8 cellular contexts compared by ENCODE assay signal in genomic region chrX:49100704-49101628, GRCh38. TPM values are rescaled to one million over a fixed set of nuclear protein-coding genes. Genes with fewer than 3 reads are reported as not detected.
DNase-seq lines count a peak whose midpoint lies in the region; ATAC-seq and TF ChIP-seq lines count a peak whose summit lies in the region.

No MANE protein-coding gene starts in this region.

- no peak for TF ChIP-seq CTCF in DND-41 (IDR thresholded peaks at IDR 0.05; ENCODE audit: borderline replicate concordance, extremely low read depth, low read length, poor library complexity, severe bottlenecking)
- TF ChIP-seq CTCF in Peyer's patch (IDR thresholded peaks at IDR 0.05), result no peak
- no peak for TF ChIP-seq CTCF in fibroblast of lung (conservative IDR thresholded peaks at IDR 0.05 in 1 of 2, IDR thresholded peaks at IDR 0.05 in 1 of 2; ENCODE audit: low read depth in 1 of 2, low read length in 2 of 2)

- peak overlapping the region; percentile 83 for H2AFZ ChIP-seq in DND-41 (ENCODE audit: low read depth, low read length)
- H2AFZ ChIP-seq in fibroblast of lung (ENCODE audit: low read length), result peak overlapping the region; percentile 75

- H3K79me2 ChIP-seq in DND-41 (ENCODE audit: insufficient read depth, low read length), result peaks cover 23% of the 10 kb centered on the region
- H3K79me2 ChIP-seq in fibroblast of lung (ENCODE audit: control insufficient read depth, insufficient read depth, low read length), result no peaks in the 10 kb centered on the region

- peak overlapping the region; percentile 84 to 98 (median 96) for H3K27ac Mint-ChIP-seq in naive B cell
- H3K27ac Mint-ChIP-seq in stimulated activated effector memory CD8-positive, alpha-beta T cell treated with anti-CD3 and anti-CD28 coated beads, Interleukin-12 subunit alpha, Interleukin-12 subunit beta, amount 100 ng/mL, for 72 hours, result peak overlapping the region; percentile 83

- H3K9me3 Mint-ChIP-seq in naive B cell, result no peaks in the 10 kb centered on the region
- no peaks in the 10 kb centered on the region for H3K9me3 Mint-ChIP-seq in stimulated activated effector memory CD8-positive, alpha-beta T cell treated with anti-CD3 and anti-CD28 coated beads, Interleukin-12 subunit alpha, Interleukin-12 subunit beta, amount 100 ng/mL, for 72 hours

- H3K4me2 ChIP-seq in DND-41 (ENCODE audit: insufficient read depth, low read length) (peak overlapping the region; percentile 91), fibroblast of lung (ENCODE audit: extremely low read depth, insufficient read depth, low read length) (peak overlapping the region; percentile 75)

- TF ChIP-seq POLR2A in Peyer's patch (IDR thresholded peaks at IDR 0.05), result peak; percentile 54 to 60

- H3K9ac ChIP-seq in DND-41 (ENCODE audit: low read depth, low read length) (peak overlapping the region; percentile 87), fibroblast of lung (ENCODE audit: insufficient read depth, low read length) (peak overlapping the region; percentile 25)

- H3K27me3 Mint-ChIP-seq in naive B cell, result no peaks in the 10 kb centered on the region

- H3K27ac ChIP-seq in DND-41 (ENCODE audit: low read length) (peak overlapping the region; percentile 93), KOPT-K1 (ENCODE audit: low read depth, low read length, poor library complexity, severe bottlenecking) (peak overlapping the region; percentile 63), Peyer's patch (peak overlapping the region; percentile 74 to 86 (median 81)), fibroblast of lung (ENCODE audit: insufficient read depth, low read length) (peak overlapping the region; percentile 14)

- H3K4me3 ChIP-seq in DND-41 (ENCODE audit: low read depth in 1 of 2, low read length in 2 of 2) (peak overlapping the region; percentile 37 to 90; a peak in 3 of 4 replicates), Peyer's patch (peak overlapping the region; percentile 47 to 64 (median 56)), fibroblast of lung (replicated peaks in 1 of 4; ENCODE audit: control extremely low read depth in 1 of 4, insufficient read depth in 1 of 4, low read depth in 3 of 4, low read length in 4 of 4) (peak overlapping the region; percentile 42 to 65 (median 58))

- peak overlapping the region; percentile 79 to 95 (median 92) for H3K4me3 Mint-ChIP-seq in naive B cell
- H3K4me3 Mint-ChIP-seq in stimulated activated effector memory CD8-positive, alpha-beta T cell treated with anti-CD3 and anti-CD28 coated beads, Interleukin-12 subunit alpha, Interleukin-12 subunit beta, amount 100 ng/mL, for 72 hours, result peak overlapping the region; percentile 77

- H3K36me3 Mint-ChIP-seq in naive B cell, result no peaks in the 10 kb centered on the region
- H3K36me3 Mint-ChIP-seq in stimulated activated effector memory CD8-positive, alpha-beta T cell treated with anti-CD3 and anti-CD28 coated beads, Interleukin-12 subunit alpha, Interleukin-12 subunit beta, amount 100 ng/mL, for 72 hours, result peaks cover 18% of the 10 kb centered on the region

- H3K4me1 ChIP-seq in DND-41 (ENCODE audit: insufficient read depth, low read length), result peaks cover 25% of the 10 kb centered on the region
- H3K4me1 ChIP-seq in Peyer's patch, result peaks cover 0 to 4% (median 0%) of the 10 kb centered on the region in 4 donors
- H3K4me1 ChIP-seq in fibroblast of lung (ENCODE audit: control insufficient read depth, extremely low read depth, insufficient read depth, low read length), result no peaks in the 10 kb centered on the region

- H4K20me1 ChIP-seq in DND-41 (ENCODE audit: insufficient read depth, low read length) (no peaks in the 10 kb centered on the region), fibroblast of lung (ENCODE audit: control insufficient read depth, extremely low read depth, insufficient read depth, low read length) (no peaks in the 10 kb centered on the region)

- DNase-seq in DND-41 (peak; percentile 92), Peyer's patch (peak; percentile 87 to 95 (median 92)), activated T-helper 1 cell treated with Interleukin-2 at 50 U/mL for 16 hours (ENCODE audit: low read depth) (peak; percentile 80), fibroblast of lung (ENCODE audit: low read depth in 2 of 2) (peak; percentile 88 to 90), naive B cell (peak; percentile 89)
- DNase-seq in stimulated activated effector memory CD8-positive, alpha-beta T cell treated with anti-CD3 and anti-CD28 coated beads, Interleukin-12 subunit alpha, Interleukin-12 subunit beta, amount 100 ng/mL, for 72 hours (ENCODE audit: low spot score in 2 of 2), result peak; percentile 69 to 90

- peaks cover 0 to 18% (median 11%) of the 10 kb centered on the region in 3 donors for H3K4me1 Mint-ChIP-seq in naive B cell
- peaks cover 8% of the 10 kb centered on the region for H3K4me1 Mint-ChIP-seq in stimulated activated effector memory CD8-positive, alpha-beta T cell treated with anti-CD3 and anti-CD28 coated beads, Interleukin-12 subunit alpha, Interleukin-12 subunit beta, amount 100 ng/mL, for 72 hours

- H3K27me3 ChIP-seq in DND-41 (ENCODE audit: insufficient read depth, low read length, poor library complexity), result no peaks in the 10 kb centered on the region
- H3K27me3 ChIP-seq in Peyer's patch, result no peaks in the 10 kb centered on the region
- H3K27me3 ChIP-seq in fibroblast of lung (ENCODE audit: control insufficient read depth, insufficient read depth, low read length), result no peaks in the 10 kb centered on the region

- ATAC-seq in DND-41 (ENCODE audit: insufficient read depth, low read depth) (peak; percentile 92), GM21825 (IDR thresholded peaks at IDR 0.05; ENCODE audit: unreplicated experiment) (peak; percentile 89), naive B cell (ENCODE audit: low read depth in 2 of 2) (peak; percentile 87 to 88)
- peak; percentile 98 for ATAC-seq in stimulated activated effector memory CD8-positive, alpha-beta T cell treated with anti-CD3 and anti-CD28 coated beads, Interleukin-12 subunit alpha, Interleukin-12 subunit beta, amount 100 ng/mL, for 72 hours

- no peaks in the 10 kb centered on the region for H3K9me3 ChIP-seq in DND-41 (ENCODE audit: insufficient read depth, low read length, severe bottlenecking)
- H3K9me3 ChIP-seq in KOPT-K1 (ENCODE audit: insufficient read depth, low read length, poor library complexity, severe bottlenecking), result no peaks in the 10 kb centered on the region
- no peaks in the 10 kb centered on the region for H3K9me3 ChIP-seq in Peyer's patch
- no peaks in the 10 kb centered on the region for H3K9me3 ChIP-seq in fibroblast of lung (ENCODE audit: control insufficient read depth, insufficient read depth, low read depth, low read length)

- H3K36me3 ChIP-seq in DND-41 (ENCODE audit: insufficient read depth, low read length), result no peaks in the 10 kb centered on the region; the same call in 1 of the 2 replicates
- no peaks in the 10 kb centered on the region for H3K36me3 ChIP-seq in KOPT-K1 (ENCODE audit: insufficient read depth, low read length)
- no peaks in the 10 kb centered on the region for H3K36me3 ChIP-seq in Peyer's patch
- H3K36me3 ChIP-seq in fibroblast of lung (ENCODE audit: control insufficient read depth, insufficient read depth, low read length), result no peaks in the 10 kb centered on the region

RNA-seq across cellular contexts. Expression of gene WDR45, which starts 21.3 kb away (rescaled TPM):
- total RNA-seq in Peyer's patch (100 to 1,000 TPM in 2 of 4 donors, 10 to 100 TPM in 2; 64.2 to 133 (median 86.9) TPM), fibroblast of lung (59.8 TPM in 2 replicates)
- polyA plus RNA-seq in fibroblast of lung (69.4 and 76.4 TPM in 2 replicates), naive B cell (ENCODE audit: low read depth in 6 of 6) (10 to 100 TPM; 50.0 to 84.9 (median 57.4) TPM)
- polyA plus RNA-seq in fibroblast of lung (2012), result 63.3 and 72.8 TPM in 2 replicates
- polyA minus RNA-seq in fibroblast of lung (ENCODE audit: low replicate concordance), result 132 and 139 TPM in 2 replicates

RNA-seq across cellular contexts. Expression of gene GPKOW, which starts 22.6 kb away (rescaled TPM):
- total RNA-seq in Peyer's patch (10 to 100 TPM; 24.0 to 26.8 (median 25.7) TPM), fibroblast of lung (15.7 and 19.8 TPM in 2 replicates)
- polyA plus RNA-seq in fibroblast of lung (20.2 and 21.0 TPM in 2 replicates), naive B cell (ENCODE audit: low read depth in 6 of 6) (10 to 100 TPM; 17.9 to 33.9 (median 22.0) TPM)
- 23.0 and 24.4 TPM in 2 replicates for polyA plus RNA-seq in fibroblast of lung (2012)
- polyA minus RNA-seq in fibroblast of lung (ENCODE audit: low replicate concordance), result 10.6 and 17.1 TPM in 2 replicates

RNA-seq across cellular contexts. Expression of gene PRAF2, which starts 27.2 kb away (rescaled TPM):
- total RNA-seq in Peyer's patch, result 1 to 10 TPM; 2.8 to 9.8 (median 4.4) TPM
- 6.4 and 11.9 TPM in 2 replicates for total RNA-seq in fibroblast of lung
- 33.1 and 33.5 TPM in 2 replicates for polyA plus RNA-seq in fibroblast of lung
- 91.9 and 93.9 TPM in 2 replicates for polyA plus RNA-seq in fibroblast of lung (2012)
- 128 and 135 TPM in 2 replicates for polyA minus RNA-seq in fibroblast of lung (ENCODE audit: low replicate concordance)
- 10 to 100 TPM; 25.5 to 49.0 (median 38.8) TPM for polyA plus RNA-seq in naive B cell (ENCODE audit: low read depth in 6 of 6)

RNA-seq across cellular contexts. Expression of gene CCDC120, which starts 42.2 kb away (rescaled TPM):
- total RNA-seq in Peyer's patch (10 to 100 TPM in 3 of 4 donors, not detected in 1; 13.8 to 39.1 (median 24.5) TPM), fibroblast of lung (0.51 and 0.66 TPM in 2 replicates)
- polyA plus RNA-seq in fibroblast of lung (0.52 and 0.55 TPM in 2 replicates), naive B cell (ENCODE audit: low read depth in 6 of 6) (1 to 10 TPM in 1 of 6 donors, under 1 TPM in 4, not detected in 1; 0.62 to 1.7 (median 0.79) TPM)
- 0.89 and 1.2 TPM in 2 replicates for polyA plus RNA-seq in fibroblast of lung (2012)
- polyA minus RNA-seq in fibroblast of lung (ENCODE audit: low replicate concordance), result 2.0 and 2.2 TPM in 2 replicates

RNA-seq across cellular contexts. Expression of gene TFE3, which starts 57.8 kb away (rescaled TPM):
- 10 to 100 TPM; 25.6 to 36.3 (median 32.4) TPM for total RNA-seq in Peyer's patch
- 24.7 and 36.8 TPM in 2 replicates for total RNA-seq in fibroblast of lung
- 18.9 and 22.2 TPM in 2 replicates for polyA plus RNA-seq in fibroblast of lung
- polyA plus RNA-seq in fibroblast of lung (2012), result 59.2 and 65.5 TPM in 2 replicates
- polyA minus RNA-seq in fibroblast of lung (ENCODE audit: low replicate concordance), result 66.1 and 92.1 TPM in 2 replicates
- 10 to 100 TPM in 1 of 6 donors, 1 to 10 TPM in 5; 4.5 to 11.4 (median 6.1) TPM for polyA plus RNA-seq in naive B cell (ENCODE audit: low read depth in 6 of 6)

Comparison
In these comparisons a context has a peak if more than half of its experiments do, and no peak if none do; other contexts are left out.
1. Peak in every context shown above with its lines: DNase-seq, ATAC-seq, H3K4me3 ChIP-seq and H3K27ac ChIP-seq.
2. H3K27ac ChIP-seq: peak in every context shown above with its lines; median percentile 93 in DND-41; 81 in Peyer's patch; 63 in KOPT-K1; 14 in fibroblast of lung.